Comparison of ENCODE assay signal across 26 cellular contexts in genomic region chr15:99230867-99231266, GRCh38.
"Had no signal": no experiment of that assay in that cellular context is flagged by ENCODE, and none has a peak within 500 bp of the region (broad histone marks: within the 10 kb centered on the region; RNA-seq: fewer than 3 reads in every experiment).

No MANE protein-coding gene starts in this region.

- H3K4me1 ChIP-seq: gastrocnemius medialis, lower lobe of right lung, psoas muscle, sigmoid colon, spleen, testis, upper lobe of left lung had no signal

- H3K36me3 ChIP-seq: ovary had no signal

- H3K4me3 ChIP-seq: dorsolateral prefrontal cortex, gastrocnemius medialis, lower lobe of right lung, ovary, psoas muscle, sigmoid colon, spleen, testis, tibial artery, upper lobe of left lung had no signal

- DNase-seq: dorsolateral prefrontal cortex; effector CD4-positive, alpha-beta T cell; foreskin fibroblast; gastrocnemius medialis; head of caudate nucleus; left ventricle myocardium superior; lower lobe of right lung; natural killer cell; occipital lobe; ovary; posterior cingulate gyrus; psoas muscle; right cardiac atrium; sigmoid colon; spleen; stimulated activated CD4-positive, alpha-beta T cell treated with anti-CD3 and anti-CD28 coated beads, Interleukin-4, amount 100 ng/mL, for 4 hours; stimulated activated naive CD8-positive, alpha-beta T cell treated with anti-CD3 and anti-CD28 coated beads, Interleukin-15, Interleukin-2, amounts not matched to agents 100 U/mL and 50 U/mL, for 24 hours; substantia nigra; testis; tibial artery; upper lobe of left lung had no signal

- FAIRE-seq: keratinocyte, urothelium cell line had no signal

- H3K27ac ChIP-seq: dorsolateral prefrontal cortex, epithelial cell of prostate, gastrocnemius medialis, lower lobe of right lung, ovary, psoas muscle, sigmoid colon, spleen, testis, tibial artery, upper lobe of left lung had no signal

- H3K9me3 ChIP-seq: gastrocnemius medialis, lower lobe of right lung, ovary, psoas muscle, testis, tibial artery, upper lobe of left lung had no signal

- ATAC-seq: esophagus mucosa; gastrocnemius medialis; left ventricle myocardium superior; lower lobe of right lung; natural killer cell; psoas muscle; right cardiac atrium; stimulated activated memory B cell treated with anti-CD40 and anti-IgM and Interleukin-4, amounts not matched to agents 10 μg/mL and 1 μg/mL and 100 μg/mL, for 72 hours; stimulated activated naive CD8-positive, alpha-beta T cell treated with anti-CD3 and anti-CD28 coated beads, Interleukin-15, Interleukin-2, amounts not matched to agents 100 U/mL and 50 U/mL, for 24 hours had no signal

- H3K27me3 ChIP-seq: dorsolateral prefrontal cortex, gastrocnemius medialis, ovary, sigmoid colon, spleen, testis, tibial artery, upper lobe of left lung had no signal
